In genomic region chr11:24896118-24896835, GRCh38 we compare ENCODE assay signal across 16 cellular contexts.
DNase-seq lines count a peak whose midpoint lies in the region; ATAC-seq lines count a peak whose summit lies in the region.
"Had no signal": no experiment of that assay in that cellular context is flagged by ENCODE, and none has a peak within 500 bp of the region (broad histone marks: within the 10 kb centered on the region; RNA-seq: fewer than 3 reads in every experiment).

No MANE protein-coding gene starts in this region.

- DNase-seq in activated gamma-delta T cell (lab: John Stamatoyannopoulos, UW) (peak; percentile 17), activated gamma-delta T cell treated with Interleukin-2 at 50 U/mL for 16 hours (no peak), COLO829 (ENCODE audit: low spot score) (no peak)
- DNase-seq in stimulated activated naive CD8-positive, alpha-beta T cell treated with anti-CD3 and anti-CD28 coated beads, Interleukin-15, amount 100 ng/mL, for 72 hours = no peak
- DNase-seq in stimulated activated naive CD8-positive, alpha-beta T cell treated with anti-CD3 and anti-CD28 coated beads, Interleukin-15, Interleukin-2, amounts not matched to agents 100 U/mL and 50 U/mL, for 24 hours = no peak
- DNase-seq: AML-193; Calu3; CD4-positive, alpha-beta memory T cell; DMS79 treated with DMSO at 0.1 percent for 48 hours; GF-D8; H9 had no signal

- H3K36me3 Mint-ChIP-seq in stimulated activated memory B cell treated with anti-CD40 and anti-IgM and Interleukin-4, amounts not matched to agents 10 μg/mL and 1 μg/mL and 100 μg/mL, for 72 hours = no peaks in the 10 kb centered on the region
- H3K36me3 Mint-ChIP-seq: CD14-positive monocyte; CD4-positive, alpha-beta memory T cell had no signal

- no peaks in the 10 kb centered on the region for H3K27me3 Mint-ChIP-seq in stimulated activated naive CD8-positive, alpha-beta T cell treated with anti-CD3 and anti-CD28 coated beads, Interleukin-15, amount 100 ng/mL, for 72 hours
- H3K27me3 Mint-ChIP-seq in stimulated activated memory B cell treated with anti-CD40 and anti-IgM and Interleukin-4, amounts not matched to agents 10 μg/mL and 1 μg/mL and 100 μg/mL, for 72 hours = no peaks in the 10 kb centered on the region
- H3K27me3 Mint-ChIP-seq: CD4-positive, alpha-beta memory T cell had no signal

- no peak overlapping the region for H3K27ac Mint-ChIP-seq in stimulated activated naive CD8-positive, alpha-beta T cell treated with anti-CD3 and anti-CD28 coated beads, Interleukin-15, amount 100 ng/mL, for 72 hours
- no peak overlapping the region for H3K27ac Mint-ChIP-seq in stimulated activated memory B cell treated with anti-CD40 and anti-IgM and Interleukin-4, amounts not matched to agents 10 μg/mL and 1 μg/mL and 100 μg/mL, for 72 hours
- H3K27ac Mint-ChIP-seq: CD14-positive monocyte; CD4-positive, alpha-beta memory T cell; H9 had no signal

- peak; percentile 70 for ATAC-seq in stimulated activated naive CD8-positive, alpha-beta T cell treated with anti-CD3 and anti-CD28 coated beads, Interleukin-15, amount 100 ng/mL, for 72 hours
- no peak for ATAC-seq in stimulated activated naive CD8-positive, alpha-beta T cell treated with anti-CD3 and anti-CD28 coated beads, Interleukin-15, Interleukin-2, amounts not matched to agents 100 U/mL and 50 U/mL, for 24 hours
- peak; percentile 53 for ATAC-seq in stimulated activated memory B cell treated with anti-CD40 and anti-IgM and Interleukin-4, amounts not matched to agents 10 μg/mL and 1 μg/mL and 100 μg/mL, for 72 hours
- ATAC-seq in HG02763 (IDR thresholded peaks at IDR 0.05; ENCODE audit: unreplicated experiment) (no peak), HG03280 (IDR thresholded peaks at IDR 0.05; ENCODE audit: unreplicated experiment) (no peak)
- ATAC-seq: A549 had no signal

- no peaks in the 10 kb centered on the region for H3K4me1 Mint-ChIP-seq in stimulated activated naive CD8-positive, alpha-beta T cell treated with anti-CD3 and anti-CD28 coated beads, Interleukin-15, amount 100 ng/mL, for 72 hours
- no peaks in the 10 kb centered on the region for H3K4me1 Mint-ChIP-seq in stimulated activated memory B cell treated with anti-CD40 and anti-IgM and Interleukin-4, amounts not matched to agents 10 μg/mL and 1 μg/mL and 100 μg/mL, for 72 hours
- H3K4me1 Mint-ChIP-seq: CD14-positive monocyte; CD4-positive, alpha-beta memory T cell had no signal

- H3K4me3 Mint-ChIP-seq in stimulated activated naive CD8-positive, alpha-beta T cell treated with anti-CD3 and anti-CD28 coated beads, Interleukin-15, amount 100 ng/mL, for 72 hours = no peak overlapping the region
- no peak overlapping the region for H3K4me3 Mint-ChIP-seq in stimulated activated memory B cell treated with anti-CD40 and anti-IgM and Interleukin-4, amounts not matched to agents 10 μg/mL and 1 μg/mL and 100 μg/mL, for 72 hours
- H3K4me3 Mint-ChIP-seq: CD14-positive monocyte; CD4-positive, alpha-beta memory T cell; H9 had no signal

- H3K9me3 Mint-ChIP-seq in stimulated activated naive CD8-positive, alpha-beta T cell treated with anti-CD3 and anti-CD28 coated beads, Interleukin-15, amount 100 ng/mL, for 72 hours = no peaks in the 10 kb centered on the region
- no peaks in the 10 kb centered on the region for H3K9me3 Mint-ChIP-seq in stimulated activated memory B cell treated with anti-CD40 and anti-IgM and Interleukin-4, amounts not matched to agents 10 μg/mL and 1 μg/mL and 100 μg/mL, for 72 hours

Comparison
In these comparisons a context has a peak if more than half of its experiments do, and no peak if none do; other contexts are left out.
1. ATAC-seq: peak in stimulated activated naive CD8-positive, alpha-beta T cell treated with anti-CD3 and anti-CD28 coated beads, Interleukin-15, amount 100 ng/mL, for 72 hours (single experiment) and stimulated activated memory B cell treated with anti-CD40 and anti-IgM and Interleukin-4, amounts not matched to agents 10 μg/mL and 1 μg/mL and 100 μg/mL, for 72 hours (single experiment); none in stimulated activated naive CD8-positive, alpha-beta T cell treated with anti-CD3 and anti-CD28 coated beads, Interleukin-15, Interleukin-2, amounts not matched to agents 100 U/mL and 50 U/mL, for 24 hours (single experiment), HG02763 (single experiment) and HG03280 (single experiment).